In genomic region chr1:1550591-1551432, GRCh38 we compare ENCODE assay signal across 9 cellular contexts. TPM values are rescaled to one million over a fixed set of nuclear protein-coding genes. Genes with fewer than 3 reads are reported as not detected.
DNase-seq lines count a peak whose midpoint lies in the region; ATAC-seq and TF ChIP-seq lines count a peak whose summit lies in the region.
"Had no signal": no experiment of that assay in that cellular context is flagged by ENCODE, and none has a peak within 500 bp of the region (broad histone marks: within the 10 kb centered on the region; RNA-seq: fewer than 3 reads in every experiment).

No MANE protein-coding gene starts in this region.

- in situ Hi-C loops in transverse colon (cut with MboI; ENCODE audit: low pct_ligation_motif_present in 1 of 4, low pct_unique_long_range_greater_than_20kb in 1 of 4, low sequenced_read_pairs in 3 of 4) = no loop called here

- H3K4me3 Mint-ChIP-seq in activated CD4-positive, alpha-beta memory T cell treated with anti-CD3 and anti-CD28 coated beads, Interleukin-2, amount 10 ng/mL, durations not matched to agents 7 days and 5 days = no peak overlapping the region

- H3K4me3 ChIP-seq in GM06990 (replicated peaks; ENCODE audit: low read depth, low read length) = no peak overlapping the region
- no peak overlapping the region for H3K4me3 ChIP-seq in fibroblast of lung (replicated peaks in 1 of 4; ENCODE audit: control extremely low read depth in 1 of 4, insufficient read depth in 1 of 4, low read depth in 3 of 4, low read length in 4 of 4)
- peak overlapping the region; percentile 6 for H3K4me3 ChIP-seq in psoas muscle
- no peak overlapping the region for H3K4me3 ChIP-seq in transverse colon

- no peak for TF ChIP-seq POLR2A in transverse colon (IDR thresholded peaks at IDR 0.05)

- H3K4me2 ChIP-seq in fibroblast of lung (ENCODE audit: extremely low read depth, insufficient read depth, low read length) = no peak overlapping the region

- intact Hi-C loops in psoas muscle (cut with DNase I) (no loop called here), transverse colon (cut with DNase I; ENCODE audit: low total_unique reads) (no loop called here)

- peak overlapping the region; percentile 0 for H3K27ac ChIP-seq in fibroblast of lung (ENCODE audit: insufficient read depth, low read length)
- H3K27ac ChIP-seq in psoas muscle = peak overlapping the region; percentile 50
- no peak overlapping the region for H3K27ac ChIP-seq in transverse colon

- peak; percentile 3 for TF ChIP-seq CTCF in GM06990 (IDR thresholded peaks at IDR 0.05; ENCODE audit: insufficient read depth, low read length, poor library complexity, severe bottlenecking)
- TF ChIP-seq CTCF in fibroblast of lung (conservative IDR thresholded peaks at IDR 0.05 in 1 of 2, IDR thresholded peaks at IDR 0.05 in 1 of 2; ENCODE audit: low read depth in 1 of 2, low read length in 2 of 2) = peak; percentile 58 to 63
- peak; percentile 40 for TF ChIP-seq CTCF in psoas muscle (IDR thresholded peaks at IDR 0.05)
- TF ChIP-seq CTCF in transverse colon (IDR thresholded peaks at IDR 0.05) = peak in 2 of 5 experiments; percentile 4 to 9

- H2AFZ ChIP-seq in fibroblast of lung (ENCODE audit: low read length) = no peak overlapping the region

- H3K4me1 ChIP-seq in fibroblast of lung (ENCODE audit: control insufficient read depth, extremely low read depth, insufficient read depth, low read length) (peaks cover 21% of the 10 kb centered on the region), psoas muscle (peaks cover 30% of the 10 kb centered on the region), transverse colon (no peaks in the 10 kb centered on the region)

- 40 to 59% (median 49%) methylated on average over 14 to 15 of the region's 15 CpGs for WGBS in psoas muscle, 3 donors
- 74 to 100% methylated on average over 2 to 14 of the region's 15 CpGs for WGBS in transverse colon (ENCODE audit: low coverage in 1 of 2), 2 donors

- H3K9me3 ChIP-seq in fibroblast of lung (ENCODE audit: control insufficient read depth, insufficient read depth, low read depth, low read length) = no peaks in the 10 kb centered on the region
- no peaks in the 10 kb centered on the region for H3K9me3 ChIP-seq in psoas muscle
- H3K9me3 ChIP-seq in transverse colon = no peaks in the 10 kb centered on the region

- no peaks in the 10 kb centered on the region for H3K36me3 Mint-ChIP-seq in activated CD4-positive, alpha-beta memory T cell treated with anti-CD3 and anti-CD28 coated beads, Interleukin-2, amount 10 ng/mL, durations not matched to agents 7 days and 5 days (ENCODE audit: low read depth)

- H3K79me2 ChIP-seq in fibroblast of lung (ENCODE audit: control insufficient read depth, insufficient read depth, low read length) = peaks cover 28% of the 10 kb centered on the region

- no peaks in the 10 kb centered on the region for H3K27me3 Mint-ChIP-seq in activated CD4-positive, alpha-beta memory T cell treated with anti-CD3 and anti-CD28 coated beads, Interleukin-2, amount 10 ng/mL, durations not matched to agents 7 days and 5 days

- H3K27me3 ChIP-seq in GM06990 (replicated peaks; ENCODE audit: control insufficient read depth, insufficient read depth, low read length) (no peaks in the 10 kb centered on the region), fibroblast of lung (ENCODE audit: control insufficient read depth, insufficient read depth, low read length) (no peaks in the 10 kb centered on the region), psoas muscle (ENCODE audit: insufficient read depth in 3 of 3, low read length in 2 of 3) (no peaks in the 10 kb centered on the region), transverse colon (no peaks in the 10 kb centered on the region)

- DNase-seq in GM06990 (ENCODE audit: extremely low read depth, insufficient read length) (no peak), RKO (ENCODE audit: low spot score) (peak; percentile 34), fibroblast of lung (ENCODE audit: low read depth in 2 of 2) (peak in 1 of 2 donors; percentile 69), psoas muscle (peak in 1 of 2 donors; percentile 80), transverse colon (no peak), NCI-H2107 treated with DMSO at 0.1 percent for 48 hours (lab: John Stamatoyannopoulos, UW; ENCODE audit: unreplicated experiment) (no peak)
- DNase-seq in activated CD4-positive, alpha-beta memory T cell treated with anti-CD3 and anti-CD28 coated beads, Interleukin-2, amount 10 ng/mL, durations not matched to agents 7 days and 5 days = no peak

- no peaks in the 10 kb centered on the region for H4K20me1 ChIP-seq in fibroblast of lung (ENCODE audit: control insufficient read depth, extremely low read depth, insufficient read depth, low read length)

- ATAC-seq in psoas muscle = peak; percentile 48 to 64 (median 56)
- no peak for ATAC-seq in GM21381 (IDR thresholded peaks at IDR 0.05; ENCODE audit: unreplicated experiment)

- CTCF ChIA-PET in activated CD4-positive, alpha-beta memory T cell treated with anti-CD3 and anti-CD28 coated beads, Interleukin-2, amount 10 ng/mL, durations not matched to agents 7 days and 5 days (lab: Charles Lee) = no interaction called here

- no peak overlapping the region for H3K27ac Mint-ChIP-seq in activated CD4-positive, alpha-beta memory T cell treated with anti-CD3 and anti-CD28 coated beads, Interleukin-2, amount 10 ng/mL, durations not matched to agents 7 days and 5 days
- H3K27ac Mint-ChIP-seq: activated T-helper 2 cell treated with anti-CD3 and anti-CD28 coated beads, Interferon-gamma antibody, Interleukin-2, Interleukin-4, amounts not matched to agents 10 μg/mL and 5 μg/mL and 100 μg/mL, durations not matched to agents 14 hours and 24 hours and 36 hours had no signal

- H3K36me3 ChIP-seq in GM06990 (ENCODE audit: control insufficient read depth, insufficient read depth, low read length) = peaks cover 5% of the 10 kb centered on the region
- H3K36me3 ChIP-seq in fibroblast of lung (ENCODE audit: control insufficient read depth, insufficient read depth, low read length) = peaks cover 8% of the 10 kb centered on the region
- peaks cover 0 to 20% of the 10 kb centered on the region in 2 donors for H3K36me3 ChIP-seq in psoas muscle (ENCODE audit: insufficient read depth in 1 of 2, low read depth in 1 of 2)
- no peaks in the 10 kb centered on the region for H3K36me3 ChIP-seq in transverse colon

- POLR2A ChIA-PET in activated CD4-positive, alpha-beta memory T cell treated with anti-CD3 and anti-CD28 coated beads, Interleukin-2, amount 10 ng/mL, durations not matched to agents 7 days and 5 days (lab: Charles Lee) = interaction anchor here (2.0 kb wide), 1 partner anchor 14 kb away, joined by 5 read pairs; no protein-coding TSS in a partner anchor

- H3K4me1 Mint-ChIP-seq in activated CD4-positive, alpha-beta memory T cell treated with anti-CD3 and anti-CD28 coated beads, Interleukin-2, amount 10 ng/mL, durations not matched to agents 7 days and 5 days = no peaks in the 10 kb centered on the region

- no peak for TF ChIP-seq EP300 in transverse colon (IDR thresholded peaks at IDR 0.05; ENCODE audit: low read depth)

- no peaks in the 10 kb centered on the region for H3K9me3 Mint-ChIP-seq in activated CD4-positive, alpha-beta memory T cell treated with anti-CD3 and anti-CD28 coated beads, Interleukin-2, amount 10 ng/mL, durations not matched to agents 7 days and 5 days
- H3K9me3 Mint-ChIP-seq: activated T-helper 2 cell treated with anti-CD3 and anti-CD28 coated beads, Interferon-gamma antibody, Interleukin-2, Interleukin-4, amounts not matched to agents 10 μg/mL and 5 μg/mL and 100 μg/mL, durations not matched to agents 14 hours and 24 hours and 36 hours had no signal

- peak overlapping the region; percentile 7 for H3K9ac ChIP-seq in fibroblast of lung (ENCODE audit: insufficient read depth, low read length)

RNA-seq across cellular contexts. Expression of gene TMEM240, which starts 10.4 kb away (rescaled TPM):
- 4.9 and 5.4 TPM in 2 replicates for total RNA-seq in fibroblast of lung
- 1.3 and 1.4 TPM in 2 replicates for polyA plus RNA-seq in fibroblast of lung
- polyA plus RNA-seq in fibroblast of lung (2012) = 6.7 TPM in 2 replicates
- polyA minus RNA-seq in fibroblast of lung (ENCODE audit: low replicate concordance) = 2.3 TPM in 1 of 2 replicates, not detected in the other
- 1 to 10 TPM in 3 of 4 donors, under 1 TPM in 1; 0.88 to 1.4 (median 1.2) TPM for total RNA-seq in psoas muscle
- polyA plus RNA-seq in psoas muscle = 1 to 10 TPM in 1 of 3 donors, under 1 TPM in 2; 0.55 to 1.8 (median 0.98) TPM
- total RNA-seq in activated CD4-positive, alpha-beta memory T cell treated with anti-CD3 and anti-CD28 coated beads, Interleukin-2, amount 10 ng/mL, durations not matched to agents 7 days and 5 days = under 1 TPM in 1 of 2 experiments, not detected in 1; 0.28 TPM
- 10 to 100 TPM in 1 of 4 donors, 1 to 10 TPM in 2, not detected in 1; 3.8 to 27.3 (median 4.2) TPM for total RNA-seq in transverse colon

RNA-seq across cellular contexts. Expression of gene SSU72, which starts 23.9 kb away (rescaled TPM):
- total RNA-seq in fibroblast of lung = 65.1 and 72.7 TPM in 2 replicates
- polyA plus RNA-seq in fibroblast of lung = 127 and 135 TPM in 2 replicates
- polyA plus RNA-seq in fibroblast of lung (2012) = 125 and 138 TPM in 2 replicates
- 75.1 and 86.7 TPM in 2 replicates for polyA minus RNA-seq in fibroblast of lung (ENCODE audit: low replicate concordance)
- total RNA-seq in psoas muscle = 100 to 1,000 TPM; 130 to 185 (median 167) TPM
- 100 to 1,000 TPM; 137 to 207 (median 192) TPM for polyA plus RNA-seq in psoas muscle
- total RNA-seq in activated CD4-positive, alpha-beta memory T cell treated with anti-CD3 and anti-CD28 coated beads, Interleukin-2, amount 10 ng/mL, durations not matched to agents 7 days and 5 days = 100 to 1,000 TPM; 111 to 113 TPM
- 100 to 1,000 TPM in 3 of 4 donors, 10 to 100 TPM in 1; 95.0 to 162 (median 136) TPM for total RNA-seq in transverse colon

RNA-seq across cellular contexts. Expression of gene ATAD3A, which starts 38.9 kb away (rescaled TPM):
- 14.4 and 18.0 TPM in 2 replicates for total RNA-seq in fibroblast of lung
- 12.5 and 19.8 TPM in 2 replicates for polyA plus RNA-seq in fibroblast of lung
- 24.8 and 50.7 TPM in 2 replicates for polyA plus RNA-seq in fibroblast of lung (2012)
- polyA minus RNA-seq in fibroblast of lung (ENCODE audit: low replicate concordance) = 11.7 and 12.7 TPM in 2 replicates
- total RNA-seq in psoas muscle = 10 to 100 TPM; 20.6 to 33.5 (median 24.1) TPM
- 10 to 100 TPM; 35.6 to 48.6 (median 41.4) TPM for polyA plus RNA-seq in psoas muscle
- 10 to 100 TPM; 26.2 to 26.5 TPM for total RNA-seq in activated CD4-positive, alpha-beta memory T cell treated with anti-CD3 and anti-CD28 coated beads, Interleukin-2, amount 10 ng/mL, durations not matched to agents 7 days and 5 days
- total RNA-seq in transverse colon = 10 to 100 TPM; 14.6 to 34.4 (median 20.4) TPM

RNA-seq across cellular contexts. Expression of gene FNDC10, which starts 49.1 kb away (rescaled TPM):
- total RNA-seq in fibroblast of lung = 0.50 and 0.77 TPM in 2 replicates
- 1.6 and 2.0 TPM in 2 replicates for polyA plus RNA-seq in fibroblast of lung
- polyA plus RNA-seq in fibroblast of lung (2012) = 6.1 and 6.2 TPM in 2 replicates
- 2.5 and 4.7 TPM in 2 replicates for polyA minus RNA-seq in fibroblast of lung (ENCODE audit: low replicate concordance)
- under 1 TPM in 3 of 4 donors, not detected in 1; 0.44 to 0.89 (median 0.82) TPM for total RNA-seq in psoas muscle
- polyA plus RNA-seq in psoas muscle = under 1 TPM; 0.15 to 0.96 (median 0.34) TPM
- total RNA-seq in activated CD4-positive, alpha-beta memory T cell treated with anti-CD3 and anti-CD28 coated beads, Interleukin-2, amount 10 ng/mL, durations not matched to agents 7 days and 5 days = 1 to 10 TPM; 2.6 to 2.7 TPM
- 1 to 10 TPM; 1.5 to 4.6 (median 3.7) TPM for total RNA-seq in transverse colon

Comparison
In these comparisons a context has a peak if more than half of its experiments do, and no peak if none do; other contexts are left out.
1. H3K27ac ChIP-seq: peak in fibroblast of lung (single experiment) and psoas muscle (single experiment); none in transverse colon (0 of 4).